In the genomic region with DNA sequence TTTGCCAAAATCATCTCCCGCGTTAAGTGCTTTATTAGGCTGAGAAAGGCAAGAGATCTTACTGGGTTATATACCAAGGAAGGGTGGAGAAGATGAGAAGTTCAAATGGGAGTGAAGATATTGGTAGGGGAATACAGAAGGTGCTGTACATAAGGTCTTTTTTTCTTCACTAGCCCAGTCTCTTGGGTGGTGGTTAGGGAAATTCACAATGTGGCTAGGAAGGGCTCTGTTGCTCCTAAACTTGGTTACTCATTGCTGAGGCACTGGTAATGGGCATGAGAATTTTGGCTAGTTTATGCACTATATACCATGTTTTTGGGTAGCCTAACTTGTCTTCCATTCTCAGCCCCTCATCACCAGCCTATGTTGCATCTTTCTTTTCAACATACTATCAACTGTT, we compare ENCODE assay signal across 25 cellular contexts. TPM values are rescaled to one million over a fixed set of nuclear protein-coding genes. Genes with fewer than 3 reads are reported as not detected.
"Had no signal": no experiment of that assay in that cellular context is flagged by ENCODE, and none has a peak within 500 bp of the region (broad histone marks: within the 10 kb centered on the region; RNA-seq: fewer than 3 reads in every experiment).

No MANE protein-coding gene starts in this region.

- ATAC-seq: activated CD8-positive, alpha-beta memory T cell treated with anti-CD3 and anti-CD28 coated beads, Interleukin-2, amount 10 ng/mL, durations not matched to agents 7 days and 5 days; activated CD8-positive, alpha-beta T cell treated with anti-CD3 and anti-CD28 coated beads, Interleukin-2, amount 10 ng/mL, durations not matched to agents 7 days and 5 days; activated naive CD8-positive, alpha-beta T cell treated with anti-CD3 and anti-CD28 coated beads, Interleukin-2, amount 50 U/mL, for 24 hours; esophagus mucosa; heart right ventricle; lower lobe of right lung; psoas muscle; stimulated activated effector memory CD8-positive, alpha-beta T cell treated with anti-CD3 and anti-CD28 coated beads, Interleukin-12 subunit alpha, Interleukin-12 subunit beta, amount 100 ng/mL, for 72 hours; WTC11 had no signal

- H3K27ac ChIP-seq: breast epithelium, heart right ventricle, lower lobe of right lung, parathyroid adenoma, psoas muscle, sigmoid colon, thoracic aorta had no signal

- H3K4me1 ChIP-seq: breast epithelium, lower lobe of right lung, parathyroid adenoma, sigmoid colon had no signal

- H3K4me3 ChIP-seq: breast epithelium, heart right ventricle, lower lobe of right lung, psoas muscle, sigmoid colon, thoracic aorta had no signal

- H3K36me3 ChIP-seq: breast epithelium, sigmoid colon, thoracic aorta had no signal

- DNase-seq: activated CD4-positive, alpha-beta T cell treated with anti-CD3 and anti-CD28 coated beads, Interleukin-2, amount 50 U/mL, for 1 hour; activated CD8-positive, alpha-beta memory T cell treated with anti-CD3 and anti-CD28 coated beads, Interleukin-2, amount 10 ng/mL, durations not matched to agents 7 days and 5 days; activated CD8-positive, alpha-beta T cell treated with anti-CD3 and anti-CD28 coated beads, Interleukin-2, amount 10 ng/mL, durations not matched to agents 7 days and 5 days; activated naive CD8-positive, alpha-beta T cell treated with anti-CD3 and anti-CD28 coated beads, Interleukin-2, amount 50 U/mL, for 24 hours; activated T-cell treated with anti-CD3 and anti-CD28 coated beads, Interleukin-2, amount 50 U/mL, for 48 hours; central memory CD4-positive, alpha-beta T cell; endodermal cell; foreskin fibroblast; heart right ventricle; lower lobe of right lung; naive B cell; nucleus accumbens; psoas muscle; sigmoid colon; small intestine; stimulated activated CD4-positive, alpha-beta T cell treated with anti-CD3 and anti-CD28 coated beads, Interleukin-4, amount 100 ng/mL, for 24 hours; trophoblast cell had no signal

- H3K9me3 ChIP-seq: breast epithelium, heart right ventricle, lower lobe of right lung, psoas muscle, sigmoid colon, thoracic aorta had no signal

- H3K27me3 ChIP-seq: breast epithelium, heart right ventricle, sigmoid colon had no signal

RNA-seq across cellular contexts. Expression of a gene that starts 50.6 kb away (rescaled TPM):
- total RNA-seq: activated CD8-positive, alpha-beta memory T cell treated with anti-CD3 and anti-CD28 coated beads, Interleukin-2, amount 10 ng/mL, durations not matched to agents 7 days and 5 days; activated CD8-positive, alpha-beta T cell treated with anti-CD3 and anti-CD28 coated beads, Interleukin-2, amount 10 ng/mL, durations not matched to agents 7 days and 5 days; activated T-helper 2 cell treated with anti-CD3 and anti-CD28 coated beads, Interferon-gamma antibody, Interleukin-2, Interleukin-4, amounts not matched to agents 10 μg/mL and 5 μg/mL and 100 μg/mL, durations not matched to agents 14 hours and 24 hours and 36 hours; breast epithelium; endodermal cell; heart right ventricle; kidney epithelial cell; lower lobe of right lung; psoas muscle; sigmoid colon; thoracic aorta had no signal
